ENCODE assay signal across 12 cellular contexts in the genomic region with DNA sequence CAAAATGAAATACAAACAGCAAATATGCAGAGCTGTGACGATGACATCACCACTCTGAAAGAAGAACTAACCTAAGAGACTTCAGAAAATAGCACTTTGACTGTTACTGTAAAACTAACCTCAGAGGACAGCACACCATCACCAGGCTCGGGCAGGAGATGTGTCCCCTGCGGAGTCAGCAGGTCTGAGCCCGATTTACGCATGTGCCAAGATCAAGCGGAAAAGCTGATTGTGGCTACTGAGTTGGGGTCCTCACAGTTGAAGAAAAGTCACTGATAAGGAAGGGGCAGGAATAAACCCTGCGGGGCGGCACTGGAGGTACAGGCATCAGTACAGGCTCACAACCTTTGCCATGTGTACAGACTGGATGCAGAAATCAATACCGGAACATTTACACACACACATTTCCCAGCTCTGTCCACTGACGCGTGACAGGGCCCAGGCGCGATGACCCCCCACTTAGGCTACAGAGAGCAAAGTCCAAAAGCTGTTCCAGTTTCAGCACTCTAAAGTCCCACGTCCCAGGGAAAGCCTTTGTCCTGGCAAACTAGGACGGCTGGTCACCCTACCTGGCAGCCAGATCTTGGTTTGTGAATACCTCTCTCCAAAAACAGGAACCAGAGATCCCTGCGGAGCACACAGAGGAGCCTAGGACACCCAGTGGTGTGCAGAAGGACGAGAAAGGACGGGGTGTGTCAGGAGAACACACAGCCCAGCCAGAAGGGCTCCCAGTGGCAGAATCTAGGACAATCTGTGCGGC. TPM values are rescaled to one million over a fixed set of nuclear protein-coding genes. Genes with fewer than 3 reads are reported as not detected.
A peak's percentile ranks its signal among the peaks of the same experiment; 100 is the strongest.
DNase-seq lines count a peak whose midpoint lies in the region; ATAC-seq, FAIRE-seq and TF ChIP-seq lines count a peak whose summit lies in the region.
"Had no signal": no experiment of that assay in that cellular context is flagged by ENCODE, and none has a peak within 500 bp of the region (broad histone marks: within the 10 kb centered on the region; RNA-seq: fewer than 3 reads in every experiment).

No MANE protein-coding gene starts in this region.

- no peak for FAIRE-seq in pancreas (lab: Jason Lieb, UNC)

- H3K36me3 ChIP-seq in pancreas = no peaks in the 10 kb centered on the region
- no peaks in the 10 kb centered on the region for H3K36me3 ChIP-seq in effector memory CD4-positive, alpha-beta T cell (ENCODE audit: control insufficient read depth, insufficient read depth, low read length)

- intact Hi-C loops in pancreas (cut with DNase I) = no loop called here

- TF ChIP-seq CTCF in epithelial cell of proximal tubule (conservative IDR thresholded peaks at IDR 0.05; ENCODE audit: low read depth, low read length) (no peak), pancreas (IDR thresholded peaks at IDR 0.05) (no peak)

- 8 to 17% methylated on average over 19 of the region's 19 CpGs for WGBS in pancreas, 2 donors

- H3K27me3 ChIP-seq in pancreas = no peaks in the 10 kb centered on the region
- H3K27me3 ChIP-seq in effector memory CD4-positive, alpha-beta T cell (replicated peaks; ENCODE audit: control insufficient read depth, insufficient read depth, low read length, poor library complexity, severe bottlenecking) = no peaks in the 10 kb centered on the region

- H3K4me1 ChIP-seq in pancreas = peaks cover 8 to 31% (median 24%) of the 10 kb centered on the region in 3 donors
- H3K4me1 ChIP-seq in effector memory CD4-positive, alpha-beta T cell (ENCODE audit: control insufficient read depth, insufficient read depth, low read length, poor library complexity, severe bottlenecking) = peaks cover 3% of the 10 kb centered on the region

- peak overlapping the region; percentile 48 for H3K4me3 ChIP-seq in epithelial cell of proximal tubule (ENCODE audit: low read depth, low read length)
- peak overlapping the region in 2 of 4 donors; percentile 24 to 27 for H3K4me3 ChIP-seq in pancreas
- no peak overlapping the region for H3K4me3 ChIP-seq in effector memory CD4-positive, alpha-beta T cell (ENCODE audit: insufficient read depth, low read depth, low read length, poor library complexity, severe bottlenecking)
- H3K4me3 ChIP-seq: BLaER1 treated with 17β-estradiol and CSF1 and Interleukin-3, amounts not matched to agents 10 nM and 100 nM had no signal

- no peaks in the 10 kb centered on the region for H3K9me3 ChIP-seq in pancreas
- H3K9me3 ChIP-seq in effector memory CD4-positive, alpha-beta T cell (ENCODE audit: control insufficient read depth, low read length) = no peaks in the 10 kb centered on the region
- H3K9me3 ChIP-seq: BLaER1 treated with 17β-estradiol and CSF1 and Interleukin-3, amounts not matched to agents 10 nM and 100 nM had no signal

- peak overlapping the region; percentile 63 to 91 (median 78) for H3K27ac ChIP-seq in pancreas
- no peak overlapping the region for H3K27ac ChIP-seq in effector memory CD4-positive, alpha-beta T cell (ENCODE audit: insufficient read depth, low read length, poor library complexity, severe bottlenecking)
- H3K27ac ChIP-seq: BLaER1 treated with 17β-estradiol and CSF1 and Interleukin-3, amounts not matched to agents 10 nM and 100 nM had no signal

- DNase-seq in DMS53 treated with DMSO at 0.1 percent for 48 hours (lab: John Stamatoyannopoulos, UW; ENCODE audit: unreplicated experiment) (peak; percentile 46), NCI-H146 treated with DMSO at 0.1 percent for 48 hours (lab: John Stamatoyannopoulos, UW; ENCODE audit: unreplicated experiment) (peak; percentile 88), epithelial cell of proximal tubule (ENCODE audit: low read depth) (no peak), pancreas (peak; percentile 70 to 86 (median 82)), HCEC 1CT (no peak), NCI-H524 treated with DMSO at 0.1 percent for 48 hours (lab: John Stamatoyannopoulos, UW) (no peak)
- DNase-seq in effector memory CD4-positive, alpha-beta T cell = no peak
- DNase-seq: activated naive CD4-positive, alpha-beta T cell treated with anti-CD3 and anti-CD28 coated beads, Interleukin-2, amount 50 U/mL, for 16 hours; NCI-H2171 treated with DMSO at 0.1 percent for 48 hours; substantia nigra had no signal

- ATAC-seq in pancreas (peak; percentile 87 to 91 (median 90)), HG03342 (IDR thresholded peaks at IDR 0.05; ENCODE audit: unreplicated experiment) (no peak)

RNA-seq across cellular contexts. Expression of a gene that starts 21.5 kb away (rescaled TPM):
- total RNA-seq in epithelial cell of proximal tubule (143 and 158 TPM in 2 replicates), pancreas (100 to 1,000 TPM in 1 of 6 donors, 10 to 100 TPM in 5; 58.0 to 133 (median 82.7) TPM)
- polyA plus RNA-seq in pancreas = 100 to 1,000 TPM in 1 of 2 donors, 10 to 100 TPM in 1; 80.8 to 254 TPM

RNA-seq across cellular contexts. Expression of a gene that starts 41.3 kb away (rescaled TPM):
- total RNA-seq in epithelial cell of proximal tubule (7.4 and 12.2 TPM in 2 replicates), pancreas (10 to 100 TPM; 14.6 to 36.9 (median 20.6) TPM)
- polyA plus RNA-seq in pancreas = 10 to 100 TPM; 16.0 to 28.1 TPM

Comparison
In these comparisons a context has a peak if more than half of its experiments do, and no peak if none do; other contexts are left out.
1. DNase-seq: peak in DMS53 treated with DMSO at 0.1 percent for 48 hours (single experiment), NCI-H146 treated with DMSO at 0.1 percent for 48 hours (single experiment) and pancreas (6 of 6); none in epithelial cell of proximal tubule (single experiment), HCEC 1CT (single experiment), NCI-H524 treated with DMSO at 0.1 percent for 48 hours (single experiment) and effector memory CD4-positive, alpha-beta T cell (0 of 3).